ENCODE assay signal across 23 cellular contexts in genomic region chr15:100030586-100031249, GRCh38.
DNase-seq lines count a peak whose midpoint lies in the region; ATAC-seq and TF ChIP-seq lines count a peak whose summit lies in the region.
"Had no signal": no experiment of that assay in that cellular context is flagged by ENCODE, and none has a peak within 500 bp of the region (broad histone marks: within the 10 kb centered on the region; RNA-seq: fewer than 3 reads in every experiment).

No MANE protein-coding gene starts in this region.

- no peak overlapping the region for H3K4me3 Mint-ChIP-seq in chondrocyte (ENCODE audit: unreplicated experiment)
- H3K4me3 Mint-ChIP-seq in effector memory CD8-positive, alpha-beta T cell = peak overlapping the region in 1 of 2 donors; percentile 27
- H3K4me3 Mint-ChIP-seq: activated naive CD4-positive, alpha-beta T cell treated with anti-CD3 and anti-CD28 coated beads for 36 hours; activated T-cell treated with anti-CD3 and anti-CD28 coated beads, Interleukin-2, amount 50 U/mL, for 4 hours had no signal

- peaks cover 10% of the 10 kb centered on the region for H3K9me3 Mint-ChIP-seq in chondrocyte (ENCODE audit: low read depth)
- H3K9me3 Mint-ChIP-seq in effector memory CD8-positive, alpha-beta T cell = peaks cover 3 to 23% of the 10 kb centered on the region in 2 donors

- intact Hi-C loops in aorta (cut with DNase I) = loop anchor here in 1 of 2 donors (5.0 kb wide), 1 partner anchor 82 kb away; no protein-coding TSS in a partner anchor

- WGBS in aorta, 2 donors = 60 to 69% methylated on average over 9 of the region's 9 CpGs

- TF ChIP-seq CTCF in chondrocyte (IDR thresholded peaks at IDR 0.05) = no peak

- no peak for ATAC-seq in aorta (ENCODE audit: low FRiP score)
- no peak for ATAC-seq in effector memory CD8-positive, alpha-beta T cell (replicated peaks)
- ATAC-seq: activated T-cell treated with anti-CD3 and anti-CD28 coated beads, Interleukin-2, amount 50 U/mL, for 4 hours; GM12878 had no signal

- no peaks in the 10 kb centered on the region for H3K36me3 ChIP-seq in aorta (ENCODE audit: control insufficient read depth in 1 of 2, insufficient read depth in 2 of 2, low read length in 1 of 2)
- H3K36me3 ChIP-seq: esophagus squamous epithelium had no signal

- H3K27me3 ChIP-seq in aorta (ENCODE audit: control insufficient read depth in 1 of 2, insufficient read depth in 2 of 2, low read length in 1 of 2) = no peaks in the 10 kb centered on the region
- H3K27me3 ChIP-seq: BLaER1 treated with 17β-estradiol and CSF1 and Interleukin-3, amounts not matched to agents 10 nM and 100 nM; esophagus squamous epithelium had no signal

- peaks cover 0 to 5% of the 10 kb centered on the region in 2 donors for H3K4me1 ChIP-seq in aorta (ENCODE audit: control insufficient read depth in 1 of 2, insufficient read depth in 2 of 2, low read length in 2 of 2)
- H3K4me1 ChIP-seq: BLaER1 treated with 17β-estradiol and CSF1 and Interleukin-3, amounts not matched to agents 10 nM and 100 nM; esophagus squamous epithelium had no signal

- peak overlapping the region; percentile 74 for H3K27ac Mint-ChIP-seq in chondrocyte (ENCODE audit: unreplicated experiment)
- no peak overlapping the region for H3K27ac Mint-ChIP-seq in effector memory CD8-positive, alpha-beta T cell
- H3K27ac Mint-ChIP-seq: activated naive CD4-positive, alpha-beta T cell treated with anti-CD3 and anti-CD28 coated beads for 36 hours had no signal

- H3K4me3 ChIP-seq in aorta (ENCODE audit: low read length in 2 of 2) = no peak overlapping the region
- H3K4me3 ChIP-seq: BLaER1 treated with 17β-estradiol and CSF1 and Interleukin-3, amounts not matched to agents 10 nM and 100 nM; esophagus squamous epithelium; GM12878 had no signal

- no peaks in the 10 kb centered on the region for H3K9me3 ChIP-seq in aorta (ENCODE audit: control insufficient read depth, low read length)

- DNase-seq in EL (peak; percentile 64), RPMI7951 (ENCODE audit: low read depth) (peak; percentile 20), chondrocyte (ENCODE audit: low spot score) (no peak), iris pigment epithelial cell (ENCODE audit: low read depth) (peak; percentile 18), HuH-7 (ENCODE audit: low spot score) (no peak), aorta (no peak), ecto neural progenitor cell (ENCODE audit: low spot score) (no peak)
- no peak for DNase-seq in effector memory CD8-positive, alpha-beta T cell
- DNase-seq: activated CD4-positive, alpha-beta T cell treated with anti-CD3 and anti-CD28 coated beads for 4 hours; activated naive CD4-positive, alpha-beta T cell treated with anti-CD3 and anti-CD28 coated beads for 36 hours; activated T-cell treated with anti-CD3 and anti-CD28 coated beads, Interleukin-2, amount 50 U/mL, for 4 hours; amygdala; COR-L47; DMS79 treated with DMSO at 0.1 percent for 48 hours; effector CD8-positive, alpha-beta T cell; esophagus squamous epithelium; glutamatergic neuron; NCI-H1417 treated with DMSO at 0.1 percent for 48 hours; NCI-H2081 treated with DMSO at 0.1 percent for 48 hours; NCI-H774; small intestine had no signal

- peaks cover 7% of the 10 kb centered on the region for H3K36me3 Mint-ChIP-seq in chondrocyte (ENCODE audit: low read depth)
- H3K36me3 Mint-ChIP-seq in effector memory CD8-positive, alpha-beta T cell (ENCODE audit: insufficient read depth) = peaks cover 3% of the 10 kb centered on the region

- no peaks in the 10 kb centered on the region for H3K27me3 Mint-ChIP-seq in chondrocyte (ENCODE audit: low read depth)
- H3K27me3 Mint-ChIP-seq in effector memory CD8-positive, alpha-beta T cell = peaks cover 0 to 14% of the 10 kb centered on the region in 2 donors

- peaks cover 71% of the 10 kb centered on the region for H3K4me1 Mint-ChIP-seq in chondrocyte (ENCODE audit: low read depth)
- no peaks in the 10 kb centered on the region for H3K4me1 Mint-ChIP-seq in effector memory CD8-positive, alpha-beta T cell (ENCODE audit: low read depth in 2 of 2)

- H3K27ac ChIP-seq in aorta (ENCODE audit: low read depth in 1 of 2, low read length in 2 of 2) = no peak overlapping the region
- H3K27ac ChIP-seq: BLaER1 treated with 17β-estradiol and CSF1 and Interleukin-3, amounts not matched to agents 10 nM and 100 nM; esophagus squamous epithelium had no signal

Comparison
In these comparisons a context has a peak if more than half of its experiments do, and no peak if none do; other contexts are left out.
1. DNase-seq: peak in EL (single experiment), RPMI7951 (single experiment) and iris pigment epithelial cell (single experiment); none in chondrocyte (single experiment), HuH-7 (single experiment), aorta (0 of 2), ecto neural progenitor cell (single experiment) and effector memory CD8-positive, alpha-beta T cell (0 of 3).